ENCODE assay signal across 7 cellular contexts in the genomic region with DNA sequence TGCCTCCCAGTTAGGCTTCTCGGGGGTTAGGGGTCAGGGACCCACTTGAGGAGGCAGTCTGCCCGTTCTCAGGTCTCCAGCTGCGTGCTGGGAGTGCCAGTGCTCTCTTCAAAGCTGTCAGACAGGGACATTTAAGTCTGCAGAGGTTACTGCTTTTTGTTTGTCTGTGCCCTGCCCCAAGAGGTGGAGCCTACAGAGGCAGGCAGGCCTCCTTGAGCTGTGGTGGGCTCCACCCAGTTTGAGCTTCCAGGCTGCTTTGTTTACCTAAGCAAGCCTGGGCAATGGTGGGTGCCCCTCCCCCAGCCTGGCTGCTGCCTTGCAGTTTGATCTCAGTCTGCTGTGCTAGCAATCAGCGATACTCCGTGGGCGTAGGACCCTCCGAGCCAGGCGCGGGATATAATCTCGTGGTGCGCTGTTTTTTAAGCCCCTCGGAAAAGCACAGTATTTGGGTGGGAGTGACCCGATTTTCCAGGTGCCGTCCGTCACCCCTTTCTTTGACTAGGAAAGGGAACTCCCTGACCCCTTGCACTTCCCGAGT. TPM values are rescaled to one million over a fixed set of nuclear protein-coding genes. Genes with fewer than 3 reads are reported as not detected.
A peak's percentile ranks its signal among the peaks of the same experiment; 100 is the strongest.
DNase-seq lines count a peak whose midpoint lies in the region; ATAC-seq and FAIRE-seq lines count a peak whose summit lies in the region.
"Not testable (repeated sequence)": the region's sequence is repeated elsewhere in the genome, so short reads cannot be mapped to it uniquely, and the experiment has no call there.

No MANE protein-coding gene starts in this region.

- peaks cover 41% of the 10 kb centered on the region for H3K4me1 Mint-ChIP-seq in memory B cell

- DNase-seq in ELF-1 (ENCODE audit: low read depth, low spot score) = peak; percentile 51
- peak; percentile 26 for DNase-seq in NCI-H748 (lab: John Stamatoyannopoulos, UW; ENCODE audit: unreplicated experiment)
- DNase-seq in activated CD4-positive, alpha-beta T cell treated with anti-CD3 and anti-CD28 coated beads for 48 hours = peak; percentile 31
- DNase-seq in activated effector memory CD4-positive, alpha-beta T cell treated with anti-CD3 and anti-CD28 coated beads, Interleukin-2, amount 50 U/mL, for 16 hours = peak; percentile 80
- DNase-seq in memory B cell (ENCODE audit: low spot score in 2 of 2); small intestine: not testable (repeated sequence)

- ATAC-seq in memory B cell (ENCODE audit: low read depth) = not testable (repeated sequence)

- not testable (repeated sequence) for FAIRE-seq in small intestine (lab: Jason Lieb, UNC)

- 25 to 58% (median 35%) methylated on average over 15 to 16 of the region's 16 CpGs for WGBS in small intestine, 3 donors

- not testable (repeated sequence) for H3K27me3 ChIP-seq in duodenal mucosa (ENCODE audit: control insufficient read depth in 1 of 2, insufficient read depth in 2 of 2, low read length in 2 of 2); small intestine (ENCODE audit: control insufficient read depth in 2 of 2, insufficient read depth in 2 of 2, low read length in 2 of 2)

- H3K27ac Mint-ChIP-seq in memory B cell = peak overlapping the region; percentile 92

- H3K36me3 ChIP-seq in duodenal mucosa (ENCODE audit: control insufficient read depth in 1 of 2, insufficient read depth in 2 of 2, low read length in 2 of 2); small intestine (ENCODE audit: control insufficient read depth in 2 of 2, insufficient read depth in 2 of 2, low read length in 2 of 2): not testable (repeated sequence)

- H3K9me3 ChIP-seq in duodenal mucosa (ENCODE audit: control insufficient read depth in 1 of 2, low read length in 2 of 2); small intestine (ENCODE audit: control insufficient read depth, low read depth): not testable (repeated sequence)

- H3K4me3 Mint-ChIP-seq in memory B cell = peak overlapping the region; percentile 17

- H3K9me3 Mint-ChIP-seq in memory B cell = not testable (repeated sequence)

- not testable (repeated sequence) for H3K9ac ChIP-seq in duodenal mucosa (ENCODE audit: low read depth in 1 of 2, low read length in 2 of 2)

- H3K27ac ChIP-seq in duodenal mucosa (ENCODE audit: low read depth, low read length) = peak overlapping the region; percentile 20
- H3K27ac ChIP-seq in small intestine (ENCODE audit: low read depth in 1 of 2, low read length in 1 of 2) = peak overlapping the region; percentile 20 to 66

- H3K27me3 Mint-ChIP-seq in memory B cell = not testable (repeated sequence)

- H3K36me3 Mint-ChIP-seq in memory B cell = peaks cover 13% of the 10 kb centered on the region

- peak overlapping the region in 1 of 2 donors; percentile 32 for H3K4me3 ChIP-seq in duodenal mucosa (ENCODE audit: low read depth in 1 of 2, low read length in 2 of 2)
- H3K4me3 ChIP-seq in small intestine (ENCODE audit: low read depth in 1 of 2, low read length in 2 of 2) = peak overlapping the region in 1 of 2 donors; percentile 36

- H3K4me1 ChIP-seq in duodenal mucosa (ENCODE audit: control insufficient read depth in 1 of 2, insufficient read depth in 2 of 2, low read length in 2 of 2) = peaks cover 14 to 15% of the 10 kb centered on the region in 2 donors
- not testable (repeated sequence) for H3K4me1 ChIP-seq in small intestine (ENCODE audit: control insufficient read depth in 2 of 2, insufficient read depth in 1 of 2, low read depth in 1 of 2, low read length in 1 of 2)

RNA-seq across cellular contexts. Expression of gene CDC42SE2, which starts 48.5 kb away (rescaled TPM):
- 10 to 100 TPM; 36.0 to 60.3 (median 58.6) TPM for polyA plus RNA-seq in small intestine
